In genomic region chr5:61055434-61056006, GRCh38 we compare ENCODE assay signal across 8 cellular contexts.
DNase-seq lines count a peak whose midpoint lies in the region; ATAC-seq lines count a peak whose summit lies in the region.

No MANE protein-coding gene starts in this region.

- H3K9ac ChIP-seq in NT2/D1 (ENCODE audit: insufficient read length, low read depth) (no peak overlapping the region), mesendoderm (ENCODE audit: low read length) (no peak overlapping the region)

- no peak overlapping the region for H2BK5ac ChIP-seq in mesendoderm (ENCODE audit: low read length)

- ATAC-seq in HG02763 (IDR thresholded peaks at IDR 0.05; ENCODE audit: unreplicated experiment), result no peak

- H3K27me3 ChIP-seq in NT2/D1 (ENCODE audit: insufficient read depth, insufficient read length) (no peaks in the 10 kb centered on the region), mesendoderm (ENCODE audit: insufficient read depth, low read length, poor library complexity) (no peaks in the 10 kb centered on the region)

- no peak overlapping the region for H4K5ac ChIP-seq in mesendoderm (ENCODE audit: low read length)

- H3K56ac ChIP-seq in mesendoderm (ENCODE audit: low read length), result no peak overlapping the region

- no peaks in the 10 kb centered on the region for H3K4me1 ChIP-seq in NT2/D1 (ENCODE audit: insufficient read depth, insufficient read length)
- H3K4me1 ChIP-seq in mesendoderm (ENCODE audit: control insufficient read depth, low read depth, low read length), result no peaks in the 10 kb centered on the region

- H4K8ac ChIP-seq in mesendoderm (ENCODE audit: low read depth, low read length), result no peak overlapping the region

- no peak overlapping the region for H3K27ac ChIP-seq in mesendoderm (ENCODE audit: low read depth, low read length)

- no peaks in the 10 kb centered on the region for H3K79me2 ChIP-seq in mesendoderm (ENCODE audit: control insufficient read depth, insufficient read depth, low read length)

- no peaks in the 10 kb centered on the region for H3K9me3 ChIP-seq in NT2/D1 (ENCODE audit: insufficient read depth, low read length)

- DNase-seq in SIG-M5 treated with dmso at 0.1 percent for 504 hours (lab: John Stamatoyannopoulos, UW; ENCODE audit: unreplicated experiment) (peak; percentile 68), SIG-M5 (lab: John Stamatoyannopoulos, UW) (no peak), HT-29 (ENCODE audit: low spot score) (peak; percentile 61), NT2/D1 (ENCODE audit: low read depth, low spot score) (peak; percentile 15), cerebellum (ENCODE audit: low spot score) (peak; percentile 32), mesendoderm (peak; percentile 67)
- no peak for DNase-seq in effector CD8-positive, alpha-beta T cell (lab: John Stamatoyannopoulos, UW)

- H3K4me3 ChIP-seq in NT2/D1 (ENCODE audit: insufficient read length, low read depth), result no peak overlapping the region
- no peak overlapping the region for H3K4me3 ChIP-seq in mesendoderm (ENCODE audit: low read length)

- H3K36me3 ChIP-seq in NT2/D1 (ENCODE audit: insufficient read depth, insufficient read length, low read length), result no peaks in the 10 kb centered on the region
- H3K36me3 ChIP-seq in mesendoderm (ENCODE audit: control insufficient read depth, insufficient read depth, low read length), result no peaks in the 10 kb centered on the region

- no peak overlapping the region for H3K4ac ChIP-seq in mesendoderm (ENCODE audit: low read depth, low read length)

- no peak overlapping the region for H3K23ac ChIP-seq in mesendoderm (ENCODE audit: low read length)

- no peak overlapping the region for H2AK5ac ChIP-seq in mesendoderm (ENCODE audit: low read length)

- no peak overlapping the region for H2BK120ac ChIP-seq in mesendoderm (ENCODE audit: low read depth, low read length)

- no peak overlapping the region for H3K18ac ChIP-seq in mesendoderm (ENCODE audit: low read length)

- H3K4me2 ChIP-seq in mesendoderm (ENCODE audit: low read length), result no peak overlapping the region

- no peaks in the 10 kb centered on the region for H3K79me1 ChIP-seq in mesendoderm (ENCODE audit: low read length)

- H2BK15ac ChIP-seq in mesendoderm (replicated peaks; ENCODE audit: low read depth), result no peak overlapping the region

Comparison
In these comparisons a context has a peak if more than half of its experiments do, and no peak if none do; other contexts are left out.
1. DNase-seq: peak in SIG-M5 treated with dmso at 0.1 percent for 504 hours (single experiment), HT-29 (single experiment), NT2/D1 (single experiment), cerebellum (single experiment) and mesendoderm (single experiment); none in SIG-M5 (single experiment) and effector CD8-positive, alpha-beta T cell (single experiment).